In the genomic region with DNA sequence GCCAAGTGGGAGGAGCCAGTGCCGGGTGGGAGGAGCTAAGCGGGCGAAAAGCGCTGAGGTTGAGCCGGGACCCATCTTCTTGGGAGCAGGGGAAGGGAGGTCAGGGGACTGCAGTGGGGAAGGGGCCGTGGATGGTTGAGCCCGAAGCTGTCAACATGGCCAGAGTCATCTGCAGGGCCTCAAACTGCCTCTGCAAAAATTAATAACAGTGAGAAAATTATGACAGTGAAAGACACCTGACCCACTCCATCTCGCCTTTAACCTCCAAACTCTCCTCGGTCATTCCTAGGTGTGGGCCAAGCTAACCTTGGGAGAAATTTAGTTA, we compare ENCODE assay signal across 8 cellular contexts. TPM values are rescaled to one million over a fixed set of nuclear protein-coding genes. Genes with fewer than 3 reads are reported as not detected.
DNase-seq lines count a peak whose midpoint lies in the region; ATAC-seq and TF ChIP-seq lines count a peak whose summit lies in the region.

No MANE protein-coding gene starts in this region.

- intact Hi-C loops in OCI-LY7 (cut with micrococcal nuclease; ENCODE audit: unreplicated experiment) = loop anchor here (2.0 kb wide), 1 partner anchor 249 kb away; a partner anchor contains a TSS

- peaks cover 4% of the 10 kb centered on the region for H3K36me3 Mint-ChIP-seq in effector memory CD8-positive, alpha-beta T cell (ENCODE audit: insufficient read depth)
- peaks cover 10% of the 10 kb centered on the region for H3K36me3 Mint-ChIP-seq in osteocyte (ENCODE audit: unreplicated experiment)

- no peaks in the 10 kb centered on the region for H4K20me1 ChIP-seq in OCI-LY7 (ENCODE audit: insufficient read depth, low read length)

- peak overlapping the region; percentile 94 for H3K4me3 Mint-ChIP-seq in effector memory CD8-positive, alpha-beta T cell
- peak overlapping the region; percentile 87 for H3K4me3 Mint-ChIP-seq in osteocyte (ENCODE audit: unreplicated experiment)

- peaks cover 15 to 27% of the 10 kb centered on the region in 2 donors for H3K9me3 Mint-ChIP-seq in effector memory CD8-positive, alpha-beta T cell
- peaks cover 24% of the 10 kb centered on the region for H3K9me3 Mint-ChIP-seq in osteocyte (ENCODE audit: unreplicated experiment)

- TF ChIP-seq CTCF in C4-2B (conservative IDR thresholded peaks at IDR 0.05) = no peak
- TF ChIP-seq CTCF in OCI-LY7 (conservative IDR thresholded peaks at IDR 0.05; ENCODE audit: low read length) = no peak
- TF ChIP-seq CTCF in osteocyte (IDR thresholded peaks at IDR 0.05) = no peak

- CTCF ChIA-PET in OCI-LY7 (lab: Charles Lee; ENCODE audit: unreplicated experiment) = interaction anchor here (0.6 to 1.0 kb wide), 2 partner anchors 243 to 249 kb away, joined by 3 read pairs; a partner anchor contains a TSS

- DNase-seq in OCI-LY7 (ENCODE audit: low spot score) (no peak), osteocyte (ENCODE audit: extremely low spot score, unreplicated experiment) (no peak), NCI-H446 treated with DMSO at 0.1 percent for 48 hours (lab: John Stamatoyannopoulos, UW) (no peak), NCI-H1092 treated with DMSO at 0.1 percent for 48 hours (lab: John Stamatoyannopoulos, UW) (no peak), HPDE6-E6E7 (ENCODE audit: extremely low spot score) (no peak)
- no peak for DNase-seq in effector memory CD8-positive, alpha-beta T cell

- H3K27me3 Mint-ChIP-seq in effector memory CD8-positive, alpha-beta T cell = no peaks in the 10 kb centered on the region
- H3K27me3 Mint-ChIP-seq in osteocyte (ENCODE audit: unreplicated experiment) = no peaks in the 10 kb centered on the region

- H3K79me2 ChIP-seq in OCI-LY7 (ENCODE audit: insufficient read depth, low read depth, low read length) = no peaks in the 10 kb centered on the region

- no peaks in the 10 kb centered on the region for H3K9me2 ChIP-seq in OCI-LY7 (ENCODE audit: insufficient read depth, low read length)

- H3K4me1 Mint-ChIP-seq in effector memory CD8-positive, alpha-beta T cell (ENCODE audit: low read depth in 2 of 2) = peaks cover 14 to 19% of the 10 kb centered on the region in 2 donors
- H3K4me1 Mint-ChIP-seq in osteocyte (ENCODE audit: unreplicated experiment) = peaks cover 10% of the 10 kb centered on the region

- peak overlapping the region; percentile 38 for H2AFZ ChIP-seq in OCI-LY7 (ENCODE audit: low read length)

- POLR2A ChIA-PET in OCI-LY7 (lab: Charles Lee) = interaction anchor here (0.6 to 1.8 kb wide), 15 partner anchors 14 to 251 kb away, joined by 3 to 10 read pairs (median 4); a partner anchor contains a TSS

- peak overlapping the region; percentile 67 for H3K4me3 ChIP-seq in OCI-LY7 (ENCODE audit: low read depth, low read length, poor library complexity, severe bottlenecking)

- peaks cover 5% of the 10 kb centered on the region; the same call in 1 of the 2 replicates for H3K9me3 ChIP-seq in OCI-LY7 (ENCODE audit: low read length)

- peak overlapping the region; percentile 92 to 94 for H3K27ac Mint-ChIP-seq in effector memory CD8-positive, alpha-beta T cell
- peak overlapping the region; percentile 99 for H3K27ac Mint-ChIP-seq in osteocyte (ENCODE audit: unreplicated experiment)

- peak overlapping the region; percentile 86 for H3K4me2 ChIP-seq in OCI-LY7 (ENCODE audit: low read length)

- no TSS peak for BruUV-seq in OCI-LY7 (replicated peaks; lab: Mats Ljungman, UMichigan)

- no peaks in the 10 kb centered on the region for H3K36me3 ChIP-seq in OCI-LY7 (ENCODE audit: insufficient read depth, low read length)

- ATAC-seq in effector memory CD8-positive, alpha-beta T cell (replicated peaks) = no peak
- no peak for ATAC-seq in HG03139 (IDR thresholded peaks at IDR 0.05; ENCODE audit: unreplicated experiment)

- H3K27ac ChIP-seq in C4-2B (peak overlapping the region; percentile 79), OCI-LY7 (ENCODE audit: low read depth, low read length, poor library complexity, severe bottlenecking) (peak overlapping the region; percentile 57)

- peaks cover 25% of the 10 kb centered on the region for H3K4me1 ChIP-seq in OCI-LY7 (ENCODE audit: insufficient read depth, low read length, poor library complexity, severe bottlenecking)

RNA-seq across cellular contexts. Expression of a gene that starts 30.1 kb away (rescaled TPM):
- 12.0 and 18.0 TPM in 2 replicates for total RNA-seq in OCI-LY7 (2014; rRNA removed; shearing (Covaris generic))
- total RNA-seq in OCI-LY7 (2022) = 16.1 and 18.2 TPM in 2 replicates
- 13.5 and 13.6 TPM in 2 replicates for total RNA-seq in osteocyte

RNA-seq across cellular contexts. Expression of a gene that starts 41.1 kb away (rescaled TPM):
- total RNA-seq in OCI-LY7 (2014; rRNA removed; shearing (Covaris generic)) = not detected in 2 replicates
- total RNA-seq in OCI-LY7 (2022) = not detected in 2 replicates
- not detected in 2 replicates for total RNA-seq in osteocyte

RNA-seq across cellular contexts. Expression of a gene that starts 50.4 kb away (rescaled TPM):
- not detected in 2 replicates for total RNA-seq in OCI-LY7 (2014; rRNA removed; shearing (Covaris generic))
- total RNA-seq in OCI-LY7 (2022) (not detected in 2 replicates), osteocyte (not detected in 2 replicates)

RNA-seq across cellular contexts. Expression of a gene that starts 59.6 kb away (rescaled TPM):
- not detected in 2 replicates for total RNA-seq in OCI-LY7 (2014; rRNA removed; shearing (Covaris generic))
- not detected in 2 replicates for total RNA-seq in OCI-LY7 (2022)
- not detected in 2 replicates for total RNA-seq in osteocyte
